In the genomic region with DNA sequence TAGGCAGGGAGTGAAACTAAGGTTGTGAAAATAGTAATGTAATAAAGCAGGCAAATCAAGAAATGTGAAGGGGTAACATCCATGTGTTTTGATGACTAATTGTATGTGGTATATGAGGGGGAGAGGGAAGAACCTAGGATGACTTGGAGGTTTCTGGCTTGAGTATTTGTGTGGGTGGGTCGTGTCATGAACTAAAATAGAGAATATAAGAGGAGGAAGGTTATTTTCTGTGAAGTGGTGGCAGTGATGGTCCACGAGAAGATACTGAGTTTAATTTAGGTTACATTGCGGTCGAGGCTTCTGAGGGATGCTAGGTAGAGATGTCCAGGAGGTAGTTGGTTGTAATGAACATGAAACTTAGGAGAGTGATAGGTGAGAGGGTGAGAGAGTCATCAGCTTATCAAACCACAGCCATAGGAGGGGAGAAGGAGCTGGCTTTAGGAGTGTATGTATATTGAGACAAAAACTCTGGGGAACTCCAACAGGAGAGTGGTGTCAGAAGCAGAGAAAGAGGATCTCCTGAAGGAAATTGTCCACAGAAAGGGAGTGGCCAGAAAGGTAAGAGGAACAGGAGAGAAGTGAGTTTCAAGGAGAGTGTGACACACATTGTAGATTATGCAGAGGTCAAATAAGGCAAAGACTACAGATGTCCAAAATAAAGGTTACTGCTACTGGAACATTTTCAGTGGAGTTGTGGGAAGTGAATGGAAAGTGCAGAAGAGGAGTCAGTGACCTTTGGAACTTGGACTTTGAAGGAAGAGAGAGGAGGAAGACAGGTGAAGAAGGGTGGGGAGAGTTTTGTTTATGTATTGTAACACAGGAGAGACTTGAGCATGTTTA, we compare ENCODE assay signal across 12 cellular contexts.
A peak's percentile ranks its signal among the peaks of the same experiment; 100 is the strongest.
DNase-seq lines count a peak whose midpoint lies in the region; ATAC-seq and TF ChIP-seq lines count a peak whose summit lies in the region.
"Had no signal": no experiment of that assay in that cellular context is flagged by ENCODE, and none has a peak within 500 bp of the region (broad histone marks: within the 10 kb centered on the region; RNA-seq: fewer than 3 reads in every experiment).

No MANE protein-coding gene starts in this region.

- POLR2A ChIA-PET in activated CD4-positive, alpha-beta T cell treated with anti-CD3 and anti-CD28 coated beads for 36 hours (lab: Charles Lee), result no interaction called here

- H3K27ac ChIP-seq in fibroblast of lung (ENCODE audit: insufficient read depth, low read length) (no peak overlapping the region), skin epidermis (peak overlapping the region in 11 of 21 experiments; percentile 7 to 48 (median 29)), WERI-Rb-1 (no peak overlapping the region)
- H3K27ac ChIP-seq: coronary artery had no signal

- CTCF ChIA-PET in activated CD4-positive, alpha-beta T cell treated with anti-CD3 and anti-CD28 coated beads for 36 hours (lab: Charles Lee), result interaction anchor here (0.6 to 2.0 kb wide), 4 partner anchors 17 to 295 kb away, joined by 3 to 5 read pairs (median 4); no protein-coding TSS in a partner anchor

- TF ChIP-seq CTCF in fibroblast of lung (conservative IDR thresholded peaks at IDR 0.05 in 1 of 2, IDR thresholded peaks at IDR 0.05 in 1 of 2; ENCODE audit: low read depth in 1 of 2, low read length in 2 of 2), result no peak
- TF ChIP-seq CTCF in WERI-Rb-1 (IDR thresholded peaks at IDR 0.05; ENCODE audit: low read depth, low read length), result no peak

- no peaks in the 10 kb centered on the region for H3K9me3 ChIP-seq in MG63
- no peaks in the 10 kb centered on the region for H3K9me3 ChIP-seq in fibroblast of lung (ENCODE audit: control insufficient read depth, insufficient read depth, low read depth, low read length)
- no peaks in the 10 kb centered on the region for H3K9me3 ChIP-seq in HAP-1
- no peaks in the 10 kb centered on the region for H3K9me3 ChIP-seq in WERI-Rb-1 (ENCODE audit: severe bottlenecking)

- intact Hi-C loops in activated CD4-positive, alpha-beta T cell treated with anti-CD3 and anti-CD28 coated beads for 36 hours (cut with DNase I, micrococcal nuclease), result no loop called here

- peaks cover 4% of the 10 kb centered on the region for H4K20me1 ChIP-seq in fibroblast of lung (ENCODE audit: control insufficient read depth, extremely low read depth, insufficient read depth, low read length)

- H3K9ac ChIP-seq in fibroblast of lung (ENCODE audit: insufficient read depth, low read length), result no peak overlapping the region

- H3K27me3 Mint-ChIP-seq in activated CD4-positive, alpha-beta T cell treated with anti-CD3 and anti-CD28 coated beads for 36 hours, result peaks cover 6% of the 10 kb centered on the region

- H3K4me1 ChIP-seq in fibroblast of lung (ENCODE audit: control insufficient read depth, extremely low read depth, insufficient read depth, low read length), result peaks cover 16% of the 10 kb centered on the region
- H3K4me1 ChIP-seq in HAP-1, result peaks cover 6% of the 10 kb centered on the region; the same call in 1 of the 2 replicates

- H3K79me2 ChIP-seq in fibroblast of lung (ENCODE audit: control insufficient read depth, insufficient read depth, low read length), result peaks cover 88% of the 10 kb centered on the region

- H3K4me3 ChIP-seq in MG63, result no peak overlapping the region
- H3K4me3 ChIP-seq in fibroblast of lung (replicated peaks in 1 of 4; ENCODE audit: control extremely low read depth in 1 of 4, insufficient read depth in 1 of 4, low read depth in 3 of 4, low read length in 4 of 4), result no peak overlapping the region
- no peak overlapping the region for H3K4me3 ChIP-seq in skin epidermis
- no peak overlapping the region for H3K4me3 ChIP-seq in HAP-1
- H3K4me3 ChIP-seq in WERI-Rb-1 (ENCODE audit: low read depth, low read length), result no peak overlapping the region
- H3K4me3 ChIP-seq: coronary artery had no signal

- H3K27ac Mint-ChIP-seq in activated CD4-positive, alpha-beta T cell treated with anti-CD3 and anti-CD28 coated beads for 36 hours, result no peak overlapping the region

- peaks cover 8% of the 10 kb centered on the region for H3K4me1 Mint-ChIP-seq in activated CD4-positive, alpha-beta T cell treated with anti-CD3 and anti-CD28 coated beads for 36 hours

- no peaks in the 10 kb centered on the region for H3K9me3 Mint-ChIP-seq in activated CD4-positive, alpha-beta T cell treated with anti-CD3 and anti-CD28 coated beads for 36 hours (ENCODE audit: low read depth)

- no peak overlapping the region for H2AFZ ChIP-seq in fibroblast of lung (ENCODE audit: low read length)

- H3K27me3 ChIP-seq in MG63 (no peaks in the 10 kb centered on the region), fibroblast of lung (ENCODE audit: control insufficient read depth, insufficient read depth, low read length) (no peaks in the 10 kb centered on the region), HAP-1 (ENCODE audit: low read depth) (peaks cover 31% of the 10 kb centered on the region), WERI-Rb-1 (ENCODE audit: insufficient read depth, low read depth, severe bottlenecking) (no peaks in the 10 kb centered on the region)

- DNase-seq in activated CD4-positive, alpha-beta T cell treated with anti-CD3 and anti-CD28 coated beads for 36 hours, result peak; percentile 26
- no peak for DNase-seq in activated CD4-positive, alpha-beta T cell treated with anti-CD3 and anti-CD28 coated beads, Interleukin-2, amount 50 U/mL, for 4 hours
- DNase-seq in MG63 (peak; percentile 38), fibroblast of lung (ENCODE audit: low read depth in 2 of 2) (peak; percentile 36 to 91), DMS79 treated with DMSO at 0.1 percent for 48 hours (lab: John Stamatoyannopoulos, UW) (no peak), HAP-1 (ENCODE audit: low spot score in 2 of 2) (no peak), WERI-Rb-1 (no peak)
- DNase-seq: head of caudate nucleus, Kasumi-1, T-helper 9 cell had no signal

- H3K4me2 ChIP-seq in fibroblast of lung (ENCODE audit: extremely low read depth, insufficient read depth, low read length), result peak overlapping the region; percentile 42

- in situ Hi-C loops in HAP-1 (cut with MboI; ENCODE audit: low sequenced_read_pairs), result no loop called here

- H3K36me3 ChIP-seq in MG63 (no peaks in the 10 kb centered on the region), fibroblast of lung (ENCODE audit: control insufficient read depth, insufficient read depth, low read length) (no peaks in the 10 kb centered on the region), HAP-1 (replicated peaks) (no peaks in the 10 kb centered on the region), WERI-Rb-1 (no peaks in the 10 kb centered on the region; the same call in 1 of the 2 replicates)

- ATAC-seq in activated CD4-positive, alpha-beta T cell treated with anti-CD3 and anti-CD28 coated beads for 36 hours, result peak; percentile 84

- no peaks in the 10 kb centered on the region for H3K36me3 Mint-ChIP-seq in activated CD4-positive, alpha-beta T cell treated with anti-CD3 and anti-CD28 coated beads for 36 hours (ENCODE audit: low read depth)

- no peak overlapping the region for H3K4me3 Mint-ChIP-seq in activated CD4-positive, alpha-beta T cell treated with anti-CD3 and anti-CD28 coated beads for 36 hours

Comparison
In these comparisons a context has a peak if more than half of its experiments do, and no peak if none do; other contexts are left out.
1. DNase-seq: peak in activated CD4-positive, alpha-beta T cell treated with anti-CD3 and anti-CD28 coated beads for 36 hours (single experiment), MG63 (single experiment) and fibroblast of lung (2 of 2); none in activated CD4-positive, alpha-beta T cell treated with anti-CD3 and anti-CD28 coated beads, Interleukin-2, amount 50 U/mL, for 4 hours (0 of 2), DMS79 treated with DMSO at 0.1 percent for 48 hours (single experiment), HAP-1 (0 of 2) and WERI-Rb-1 (single experiment).
2. H3K27ac ChIP-seq: peak in skin epidermis (11 of 21); none in fibroblast of lung (single experiment) and WERI-Rb-1 (single experiment).